Comparison of ENCODE assay signal across 14 cellular contexts in genomic region chr14:75232597-75232996, GRCh38. TPM values are rescaled to one million over a fixed set of nuclear protein-coding genes. Genes with fewer than 3 reads are reported as not detected.
DNase-seq lines count a peak whose midpoint lies in the region; ATAC-seq and TF ChIP-seq lines count a peak whose summit lies in the region.
"Had no signal": no experiment of that assay in that cellular context is flagged by ENCODE, and none has a peak within 500 bp of the region (broad histone marks: within the 10 kb centered on the region; RNA-seq: fewer than 3 reads in every experiment).

No MANE protein-coding gene starts in this region.

- H4K20me1 ChIP-seq in BLaER1, result no peaks in the 10 kb centered on the region

- no peaks in the 10 kb centered on the region for H3K9me3 Mint-ChIP-seq in CD4-positive, alpha-beta memory T cell
- H3K9me3 Mint-ChIP-seq: activated T-cell treated with anti-CD3 and anti-CD28 coated beads, Interleukin-2, amount 50 U/mL, for 72 hours; memory B cell had no signal

- H3K27me3 ChIP-seq in BLaER1 (no peaks in the 10 kb centered on the region), tibial artery (no peaks in the 10 kb centered on the region)
- H3K27me3 ChIP-seq in CD4-positive, alpha-beta memory T cell (ENCODE audit: insufficient read depth, low read length), result no peaks in the 10 kb centered on the region
- H3K27me3 ChIP-seq: pancreas, stomach had no signal

- no peak overlapping the region for H3K9ac ChIP-seq in BLaER1
- H3K9ac ChIP-seq: KMS-11 had no signal

- peaks cover 36 to 59% (median 46%) of the 10 kb centered on the region in 4 donors for H3K4me1 Mint-ChIP-seq in CD4-positive, alpha-beta memory T cell

- H3K27ac ChIP-seq in BLaER1 (no peak overlapping the region), tibial artery (no peak overlapping the region)
- H3K27ac ChIP-seq in CD4-positive, alpha-beta memory T cell (ENCODE audit: low read depth, low read length), result peak overlapping the region; percentile 33
- H3K27ac ChIP-seq: C4-2B, KMS-11, pancreas, stomach had no signal

- DNase-seq in CD4-positive, alpha-beta memory T cell, result peak; percentile 51 to 81 (median 77)
- DNase-seq in T-helper 1 cell, result peak in 4 of 5 donors; percentile 36 to 56 (median 38)
- DNase-seq in activated naive CD4-positive, alpha-beta T cell treated with anti-CD3 and anti-CD28 coated beads, Interleukin-2, amount 50 U/mL, for 16 hours, result peak; percentile 20
- no peak for DNase-seq in dermis blood vessel endothelial cell
- DNase-seq in tibial artery, result no peak
- DNase-seq: activated T-cell treated with anti-CD3 and anti-CD28 coated beads, Interleukin-2, amount 50 U/mL, for 72 hours; NCI-H2081; pancreas; stomach had no signal

- CTCF ChIA-PET in CD4-positive, alpha-beta memory T cell (lab: Charles Lee; ENCODE audit: partially characterized antibody), result interaction anchor here (0.7 to 5.4 kb wide), 20 partner anchors 11 to 105 kb away, joined by 3 to 132 read pairs (median 4); partner anchors contain the start of gene NEK9

- H3K36me3 Mint-ChIP-seq in CD4-positive, alpha-beta memory T cell, result no peaks in the 10 kb centered on the region
- H3K36me3 Mint-ChIP-seq: memory B cell had no signal

- peak overlapping the region; percentile 76 to 95 (median 87) for H3K27ac Mint-ChIP-seq in CD4-positive, alpha-beta memory T cell
- H3K27ac Mint-ChIP-seq: activated T-cell treated with anti-CD3 and anti-CD28 coated beads, Interleukin-2, amount 50 U/mL, for 72 hours; memory B cell had no signal

- no peak for ATAC-seq in GM18870 (IDR thresholded peaks at IDR 0.05; ENCODE audit: unreplicated experiment)
- ATAC-seq: pancreas had no signal

- H3K4me3 Mint-ChIP-seq in CD4-positive, alpha-beta memory T cell, result peak overlapping the region in 3 of 8 donors; percentile 33 to 44 (median 43)
- H3K4me3 Mint-ChIP-seq: activated T-cell treated with anti-CD3 and anti-CD28 coated beads, Interleukin-2, amount 50 U/mL, for 72 hours; memory B cell had no signal

- no peak overlapping the region for H3K4me3 ChIP-seq in BLaER1
- no peak overlapping the region for H3K4me3 ChIP-seq in CD4-positive, alpha-beta memory T cell (ENCODE audit: low read length in 2 of 2)
- H3K4me3 ChIP-seq in tibial artery, result no peak overlapping the region
- H3K4me3 ChIP-seq: pancreas, stomach had no signal

- H3K4me2 ChIP-seq in BLaER1, result peak overlapping the region; percentile 31
- H3K4me2 ChIP-seq: KMS-11 had no signal

- H3K4me1 ChIP-seq in BLaER1, result peaks cover 94% of the 10 kb centered on the region
- peaks cover 43% of the 10 kb centered on the region for H3K4me1 ChIP-seq in CD4-positive, alpha-beta memory T cell (ENCODE audit: insufficient read depth, low read length)
- H3K4me1 ChIP-seq in tibial artery, result peaks cover 0 to 22% (median 3%) of the 10 kb centered on the region in 4 donors

- no peak for TF ChIP-seq CTCF in tibial artery (IDR thresholded peaks at IDR 0.05)

- intact Hi-C loops in CD4-positive, alpha-beta memory T cell (cut with micrococcal nuclease), result loop anchor here (1.0 kb wide), 3 partner anchors 17 to 64 kb away; no protein-coding TSS in a partner anchor
- intact Hi-C loops in tibial artery (cut with DNase I; ENCODE audit: low total_unique reads), result loop anchor here (5.0 kb wide), 1 partner anchor 35 kb away; no protein-coding TSS in a partner anchor

- H3K27me3 Mint-ChIP-seq in CD4-positive, alpha-beta memory T cell, result no peaks in the 10 kb centered on the region

- POLR2A ChIA-PET in CD4-positive, alpha-beta memory T cell (lab: Charles Lee; ENCODE audit: partially characterized antibody), result interaction anchor here (1.1 to 4.4 kb wide), 8 partner anchors 12 to 106 kb away, joined by 4 to 34 read pairs (median 13); partner anchors contain the start of genes FOS and NEK9

- no peaks in the 10 kb centered on the region for H3K36me3 ChIP-seq in BLaER1
- H3K36me3 ChIP-seq in CD4-positive, alpha-beta memory T cell (ENCODE audit: insufficient read depth, low read length), result no peaks in the 10 kb centered on the region
- no peaks in the 10 kb centered on the region for H3K36me3 ChIP-seq in tibial artery
- H3K36me3 ChIP-seq: pancreas, stomach had no signal

- H3K9me3 ChIP-seq in BLaER1 (peaks cover 9% of the 10 kb centered on the region), tibial artery (no peaks in the 10 kb centered on the region)
- H3K9me3 ChIP-seq in CD4-positive, alpha-beta memory T cell (ENCODE audit: control insufficient read depth in 1 of 2, low read length in 2 of 2), result no peaks in the 10 kb centered on the region
- H3K9me3 ChIP-seq: pancreas, stomach had no signal

RNA-seq across cellular contexts. Expression of gene FOS, which starts 46.0 kb away (rescaled TPM):
- total RNA-seq in CD4-positive, alpha-beta memory T cell, result 1 to 10 TPM; 4.1 to 4.3 TPM
- polyA plus RNA-seq in CD4-positive, alpha-beta memory T cell, result 100 to 1,000 TPM; 162 to 519 TPM
- 8.2 and 127 TPM in 2 replicates for total RNA-seq in dermis blood vessel endothelial cell

RNA-seq across cellular contexts. Expression of gene TMED10, which starts 56.2 kb away (rescaled TPM):
- 100 to 1,000 TPM; 202 to 217 TPM for total RNA-seq in CD4-positive, alpha-beta memory T cell
- 100 to 1,000 TPM; 338 to 425 TPM for polyA plus RNA-seq in CD4-positive, alpha-beta memory T cell
- 271 and 313 TPM in 2 replicates for total RNA-seq in dermis blood vessel endothelial cell

Comparison
In these comparisons a context has a peak if more than half of its experiments do, and no peak if none do; other contexts are left out.
1. DNase-seq: peak in CD4-positive, alpha-beta memory T cell (5 of 5), T-helper 1 cell (4 of 5) and activated naive CD4-positive, alpha-beta T cell treated with anti-CD3 and anti-CD28 coated beads, Interleukin-2, amount 50 U/mL, for 16 hours (single experiment); none in dermis blood vessel endothelial cell (single experiment) and tibial artery (0 of 2).